In genomic region chr13:111904166-111904565, GRCh38 we compare ENCODE assay signal across 23 cellular contexts.
"Had no signal": no experiment of that assay in that cellular context is flagged by ENCODE, and none has a peak within 500 bp of the region (broad histone marks: within the 10 kb centered on the region; RNA-seq: fewer than 3 reads in every experiment).

No MANE protein-coding gene starts in this region.

- H3K9me3 ChIP-seq: adrenal gland, ascending aorta, heart left ventricle, right lobe of liver, testis, upper lobe of left lung had no signal

- H3K4me1 Mint-ChIP-seq: memory B cell; stimulated activated naive B cell treated with anti-CD40 and anti-IgM and Interleukin-4, amounts not matched to agents 10 μg/mL and 1 μg/mL and 100 μg/mL, for 72 hours; T-cell had no signal

- H3K4me3 ChIP-seq: adrenal gland, ascending aorta, heart left ventricle, right lobe of liver, smooth muscle cell, upper lobe of left lung had no signal

- H3K4me1 ChIP-seq: adrenal gland, ascending aorta, heart left ventricle, parathyroid adenoma, right lobe of liver, testis, upper lobe of left lung had no signal

- H3K4me3 Mint-ChIP-seq: activated naive CD8-positive, alpha-beta T cell; activated T-cell treated with anti-CD3 and anti-CD28 coated beads, Interleukin-2, amount 50 U/mL, for 72 hours; memory B cell; natural killer cell treated with Interleukin-12 subunit alpha and Interleukin-12 subunit beta and Interleukin-15 and Interleukin-18, amount 100 ng/mL, for 72 hours; stimulated activated naive B cell treated with anti-CD40 and anti-IgM and Interleukin-4, amounts not matched to agents 10 μg/mL and 1 μg/mL and 100 μg/mL, for 72 hours; T-cell; T-helper 2 cell treated with Interferon-gamma antibody and Interleukin-4, amounts not matched to agents 5 μg/mL and 100 μg/mL, for 36 hours had no signal

- DNase-seq: activated CD4-positive, alpha-beta T cell treated with anti-CD3 and anti-CD28 coated beads for 1 hour; activated gamma-delta T cell; activated T-cell treated with anti-CD3 and anti-CD28 coated beads, Interleukin-2, amount 50 U/mL, for 72 hours; brain microvascular endothelial cell; central memory CD4-positive, alpha-beta T cell; left cardiac atrium; stimulated activated CD4-positive, alpha-beta T cell treated with anti-CD3 and anti-CD28 coated beads, Interleukin-2, amount 100 ng/mL, for 48 hours; stimulated activated CD8-positive, alpha-beta memory T cell treated with anti-CD3 and anti-CD28 coated beads, Interleukin-4, amount 100 ng/mL, for 48 hours; stimulated activated naive B cell treated with anti-CD40 and anti-IgM and Interleukin-4, amounts not matched to agents 10 μg/mL and 1 μg/mL and 100 μg/mL, for 72 hours; T-cell; testis had no signal

- H3K27ac ChIP-seq: adrenal gland, ascending aorta, brain microvascular endothelial cell, heart left ventricle, parathyroid adenoma, right lobe of liver, testis, upper lobe of left lung, VCaP had no signal

- H3K9ac ChIP-seq: parathyroid adenoma had no signal

- H3K27me3 Mint-ChIP-seq: activated naive CD8-positive, alpha-beta T cell; memory B cell; stimulated activated naive B cell treated with anti-CD40 and anti-IgM and Interleukin-4, amounts not matched to agents 10 μg/mL and 1 μg/mL and 100 μg/mL, for 72 hours; T-cell had no signal

- H3K9me3 Mint-ChIP-seq: natural killer cell treated with Interleukin-12 subunit alpha and Interleukin-12 subunit beta and Interleukin-15 and Interleukin-18, amount 100 ng/mL, for 72 hours; T-helper 2 cell treated with Interferon-gamma antibody and Interleukin-4, amounts not matched to agents 5 μg/mL and 100 μg/mL, for 36 hours had no signal

- H3K36me3 ChIP-seq: adrenal gland, ascending aorta, brain microvascular endothelial cell, heart left ventricle, right lobe of liver, upper lobe of left lung had no signal

- H3K27me3 ChIP-seq: adrenal gland, ascending aorta, brain microvascular endothelial cell, right lobe of liver, testis, upper lobe of left lung had no signal

- H3K27ac Mint-ChIP-seq: activated naive CD8-positive, alpha-beta T cell; activated T-cell treated with anti-CD3 and anti-CD28 coated beads, Interleukin-2, amount 50 U/mL, for 72 hours; memory B cell; natural killer cell treated with Interleukin-12 subunit alpha and Interleukin-12 subunit beta and Interleukin-15 and Interleukin-18, amount 100 ng/mL, for 72 hours; stimulated activated naive B cell treated with anti-CD40 and anti-IgM and Interleukin-4, amounts not matched to agents 10 μg/mL and 1 μg/mL and 100 μg/mL, for 72 hours; T-cell; T-helper 2 cell treated with Interferon-gamma antibody and Interleukin-4, amounts not matched to agents 5 μg/mL and 100 μg/mL, for 36 hours had no signal

- H3K36me3 Mint-ChIP-seq: activated naive CD8-positive, alpha-beta T cell; memory B cell; natural killer cell treated with Interleukin-12 subunit alpha and Interleukin-12 subunit beta and Interleukin-15 and Interleukin-18, amount 100 ng/mL, for 72 hours; stimulated activated naive B cell treated with anti-CD40 and anti-IgM and Interleukin-4, amounts not matched to agents 10 μg/mL and 1 μg/mL and 100 μg/mL, for 72 hours; T-cell had no signal
